1 cellular context compared by ENCODE assay signal in genomic region chrX:83759872-83760271, GRCh38.
TF ChIP-seq lines count a peak whose summit lies in the region.

No MANE protein-coding gene starts in this region.

TF ChIP-seq in H1, 55 proteins besides CTCF, POLR2A, EP300 and RAD21 (continued from another document):
- no peak for TF ChIP-seq SIN3A (conservative IDR thresholded peaks at IDR 0.05 in 1 of 2, IDR thresholded peaks at IDR 0.05 in 1 of 2; ENCODE audit: low read depth in 1 of 2, low read length in 2 of 2)
